ENCODE assay signal across 14 cellular contexts in genomic region chr10:123974406-123974805, GRCh38.
DNase-seq lines count a peak whose midpoint lies in the region; ATAC-seq, FAIRE-seq and TF ChIP-seq lines count a peak whose summit lies in the region.
"Had no signal": no experiment of that assay in that cellular context is flagged by ENCODE, and none has a peak within 500 bp of the region (broad histone marks: within the 10 kb centered on the region; RNA-seq: fewer than 3 reads in every experiment).

No MANE protein-coding gene starts in this region.

- FAIRE-seq in bronchial epithelial cell (lab: Jason Lieb, UNC), result no peak

- ATAC-seq in GM18511 (IDR thresholded peaks at IDR 0.05; ENCODE audit: unreplicated experiment), result no peak
- ATAC-seq: activated CD8-positive, alpha-beta memory T cell treated with anti-CD3 and anti-CD28 coated beads, Interleukin-2, amount 10 ng/mL, durations not matched to agents 7 days and 5 days; Panc1 had no signal

- TF ChIP-seq CTCF in bronchial epithelial cell (IDR thresholded peaks at IDR 0.05; ENCODE audit: insufficient read depth, low read length, severe bottlenecking), result no peak

- DNase-seq in EH (ENCODE audit: low read depth), result peak; percentile 62
- peak; percentile 74 for DNase-seq in NAMALWA (ENCODE audit: low spot score)
- peak; percentile 48 for DNase-seq in bronchial epithelial cell (ENCODE audit: low read depth)
- peak; percentile 84 for DNase-seq in kidney tubule cell (ENCODE audit: low spot score)
- no peak for DNase-seq in nucleus accumbens (lab: John Stamatoyannopoulos, UW)
- DNase-seq in kidney glomerular epithelial cell (lab: John Stamatoyannopoulos, UW), result no peak
- DNase-seq in activated naive CD4-positive, alpha-beta T cell treated with Interleukin-2 at 50 U/mL for 16 hours, result no peak
- DNase-seq: activated CD8-positive, alpha-beta memory T cell treated with anti-CD3 and anti-CD28 coated beads, Interleukin-2, amount 10 ng/mL, durations not matched to agents 7 days and 5 days; GOT3; NCI-H2081 treated with DMSO at 0.1 percent for 48 hours; stomach; T-helper 9 cell had no signal

- peaks cover 15% of the 10 kb centered on the region for H3K27me3 ChIP-seq in bronchial epithelial cell (ENCODE audit: control insufficient read depth, insufficient read depth, low read length)

- H3K4me3 ChIP-seq in bronchial epithelial cell (ENCODE audit: low read depth, low read length), result no peak overlapping the region
- H3K4me3 ChIP-seq: stomach had no signal

- no peaks in the 10 kb centered on the region for H3K36me3 ChIP-seq in bronchial epithelial cell (ENCODE audit: control insufficient read depth, insufficient read depth, low read length)
- H3K36me3 ChIP-seq: stomach had no signal

Comparison
In these comparisons a context has a peak if more than half of its experiments do, and no peak if none do; other contexts are left out.
1. DNase-seq: peak in EH (single experiment), NAMALWA (single experiment), bronchial epithelial cell (single experiment) and kidney tubule cell (single experiment); none in nucleus accumbens (0 of 56), kidney glomerular epithelial cell (single experiment) and activated naive CD4-positive, alpha-beta T cell treated with Interleukin-2 at 50 U/mL for 16 hours (single experiment).